Comparison of ENCODE assay signal across 1 cellular context in the genomic region with DNA sequence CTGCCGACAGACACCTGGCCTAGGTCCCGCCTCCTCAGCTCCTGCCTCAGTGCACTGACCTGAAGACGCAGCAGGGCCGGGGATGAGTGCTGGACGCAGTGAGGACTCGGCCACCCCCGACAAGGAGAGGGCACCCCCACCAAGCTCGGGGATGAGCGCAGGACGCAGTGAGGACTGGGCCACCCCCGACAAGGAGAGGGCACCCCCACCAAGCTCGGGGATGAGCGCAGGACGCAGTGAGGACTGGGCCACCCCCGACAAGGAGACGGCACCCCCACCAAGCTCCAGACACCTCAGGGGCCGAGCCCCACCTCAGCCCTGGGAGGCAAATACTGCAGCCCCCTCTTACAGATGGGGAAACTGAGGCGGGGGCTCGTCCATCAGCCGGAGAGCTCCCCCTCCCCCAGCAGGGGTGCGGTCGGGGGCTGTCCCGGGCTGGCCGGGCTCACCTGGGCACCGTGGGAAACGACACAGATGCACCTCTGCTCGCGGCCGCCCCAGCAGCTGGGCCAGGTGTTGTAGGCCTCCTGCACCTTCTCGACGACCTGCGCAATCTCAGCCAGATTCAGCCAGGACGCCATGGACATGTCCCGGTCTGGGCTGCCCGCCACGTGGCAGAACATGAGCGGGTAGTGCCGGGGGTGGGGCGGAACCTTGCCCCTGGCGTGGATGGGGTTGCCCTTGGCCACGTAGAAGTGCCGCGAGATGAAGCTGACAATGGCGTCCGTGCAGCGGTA.
TF ChIP-seq lines count a peak whose summit lies in the region.

No MANE protein-coding gene starts in this region.

TF ChIP-seq in IMR-90, 13 proteins besides CTCF, POLR2A, EP300 and RAD21:
- TF ChIP-seq SMC3 (IDR thresholded peaks at IDR 0.05; ENCODE audit: low read depth, low read length) (no peak), MAFK (IDR thresholded peaks at IDR 0.05; ENCODE audit: low read depth, low read length) (no peak), ELK1 (IDR thresholded peaks at IDR 0.05; ENCODE audit: borderline replicate concordance, low read depth, low read length) (no peak), CEBPB (IDR thresholded peaks at IDR 0.05; ENCODE audit: low read depth, low read length) (no peak), RCOR1 (IDR thresholded peaks at IDR 0.05; ENCODE audit: insufficient replicate concordance, low read length) (no peak), MAZ (IDR thresholded peaks at IDR 0.05; ENCODE audit: borderline replicate concordance, low read depth, low read length) (no peak), USF2 (IDR thresholded peaks at IDR 0.05; ENCODE audit: low read depth, low read length) (no peak), BHLHE40 (IDR thresholded peaks at IDR 0.05; ENCODE audit: low read depth, low read length) (no peak), RFX5 (IDR thresholded peaks at IDR 0.05; ENCODE audit: low read depth, low read length) (no peak), MXI1 (IDR thresholded peaks at IDR 0.05; ENCODE audit: borderline replicate concordance, low read depth, low read length) (no peak), NFE2L2 (IDR thresholded peaks at IDR 0.05; ENCODE audit: low read depth, low read length) (no peak), CHD1 (IDR thresholded peaks at IDR 0.05; ENCODE audit: low read depth, low read length) (no peak), FOS (IDR thresholded peaks at IDR 0.05; ENCODE audit: low read depth, low read length) (no peak)
